8 cellular contexts compared by ENCODE assay signal in genomic region chr7:108569381-108570145, GRCh38. TPM values are rescaled to one million over a fixed set of nuclear protein-coding genes. Genes with fewer than 3 reads are reported as not detected.
DNase-seq lines count a peak whose midpoint lies in the region; ATAC-seq, FAIRE-seq and TF ChIP-seq lines count a peak whose summit lies in the region.

TSS of gene DNAJB9 (plus strand) at chr7:108569874. CDS start at chr7:108571727, 1,853 bp downstream.
A gene with protein sequence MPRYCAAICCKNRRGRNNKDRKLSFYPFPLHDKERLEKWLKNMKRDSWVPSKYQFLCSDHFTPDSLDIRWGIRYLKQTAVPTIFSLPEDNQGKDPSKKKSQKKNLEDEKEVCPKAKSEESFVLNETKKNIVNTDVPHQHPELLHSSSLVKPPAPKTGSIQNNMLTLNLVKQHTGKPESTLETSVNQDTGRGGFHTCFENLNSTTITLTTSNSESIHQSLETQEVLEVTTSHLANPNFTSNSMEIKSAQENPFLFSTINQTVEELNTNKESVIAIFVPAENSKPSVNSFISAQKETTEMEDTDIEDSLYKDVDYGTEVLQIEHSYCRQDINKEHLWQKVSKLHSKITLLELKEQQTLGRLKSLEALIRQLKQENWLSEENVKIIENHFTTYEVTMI (minus strand): TSS chr7:108569706. CDS start chr7:108569569, 137 bp downstream.

- H2AFZ ChIP-seq in keratinocyte (ENCODE audit: control insufficient read depth, low read length), result peak within 1 kb of the TSS; percentile 95

- peak within 1 kb of the TSS; percentile 96 for H3K4me2 ChIP-seq in keratinocyte (ENCODE audit: control insufficient read depth, extremely low read depth, insufficient read depth, low read depth, low read length)

- no peaks in the 10 kb centered on the region for H3K27me3 Mint-ChIP-seq in chondrocyte (ENCODE audit: low read depth)

- dilution Hi-C loops in keratinocyte (cut with MboI; ENCODE audit: extremely low pct_ligation_motif_present, low sequenced_read_pairs), result no loop called here

- peak; percentile 99 for DNase-seq in AG20443 (ENCODE audit: low spot score)
- DNase-seq in NCI-H510A (lab: John Stamatoyannopoulos, UW), result peak; percentile 96
- peak; percentile 99 for DNase-seq in activated CD4-positive, alpha-beta T cell treated with anti-CD3 and anti-CD28 coated beads for 1 hour
- peak; percentile 99 for DNase-seq in chondrocyte (ENCODE audit: low spot score)
- DNase-seq in keratinocyte (ENCODE audit: low read depth, low spot score), result peak; percentile 88
- DNase-seq in stimulated activated CD4-positive, alpha-beta T cell treated with anti-CD3 and anti-CD28 coated beads, Interleukin-15, amount 100 ng/mL, for 1 hour (ENCODE audit: low read depth in 1 of 2, low spot score in 1 of 2), result peak; percentile 95 to 97

- no peaks in the 10 kb centered on the region for H3K9me3 ChIP-seq in keratinocyte (ENCODE audit: control insufficient read depth, low read depth, low read length)

- peak within 1 kb of the TSS; percentile 96 for H3K27ac ChIP-seq in keratinocyte (ENCODE audit: control insufficient read depth, insufficient read depth, low read length)

- H3K36me3 Mint-ChIP-seq in chondrocyte (ENCODE audit: low read depth), result peaks cover 10% of the 10 kb centered on the region

- FAIRE-seq in keratinocyte (lab: Jason Lieb, UNC), result peak; percentile 73

- peaks cover 7% of the 10 kb centered on the region for H4K20me1 ChIP-seq in keratinocyte (ENCODE audit: control insufficient read depth, extremely low read depth, insufficient read depth, low read length)

- peak within 1 kb of the TSS; percentile 100 for H3K27ac Mint-ChIP-seq in chondrocyte (ENCODE audit: unreplicated experiment)

- TF ChIP-seq POLR2A in GM19099 (IDR thresholded peaks at IDR 0.05; ENCODE audit: extremely low read depth, insufficient read length, low read depth), result peak; percentile 88

- H3K36me3 ChIP-seq in keratinocyte (ENCODE audit: control insufficient read depth in 2 of 2, extremely low read depth in 1 of 2, insufficient read depth in 2 of 2, low read length in 2 of 2), result peaks cover 2 to 8% of the 10 kb centered on the region in 2 experiments

- H3K9me1 ChIP-seq in keratinocyte (ENCODE audit: control insufficient read depth, extremely low read depth, insufficient read depth, low read length), result no peaks in the 10 kb centered on the region

- peaks cover 66% of the 10 kb centered on the region for H3K79me2 ChIP-seq in keratinocyte (ENCODE audit: control insufficient read depth, insufficient read depth, low read length)

- H3K9ac ChIP-seq in keratinocyte (ENCODE audit: control insufficient read depth, extremely low read depth, insufficient read depth, low read length), result peak within 1 kb of the TSS; percentile 99

- TF ChIP-seq CTCF in chondrocyte (IDR thresholded peaks at IDR 0.05) (no peak), keratinocyte (optimal IDR thresholded peaks at IDR 0.05 in 1 of 3, IDR thresholded peaks at IDR 0.05 in 1 of 3, conservative IDR thresholded peaks at IDR 0.05 in 1 of 3; ENCODE audit: extremely low read depth in 1 of 3, insufficient read depth in 2 of 3, low read length in 3 of 3) (peak in 1 of 3 experiments; percentile 1)

- H3K4me3 Mint-ChIP-seq in chondrocyte (ENCODE audit: unreplicated experiment), result peak within 1 kb of the TSS; percentile 98

- no peaks in the 10 kb centered on the region for H3K9me3 Mint-ChIP-seq in chondrocyte (ENCODE audit: low read depth)

- H3K4me3 ChIP-seq in keratinocyte (ENCODE audit: control insufficient read depth in 2 of 3, extremely low read depth in 1 of 3, insufficient read depth in 2 of 3, low read depth in 1 of 3, low read length in 3 of 3), result peak within 1 kb of the TSS; percentile 92 to 96 (median 92)

- H3K4me1 Mint-ChIP-seq in chondrocyte (ENCODE audit: low read depth), result peaks cover 49% of the 10 kb centered on the region

- peaks cover 21% of the 10 kb centered on the region for H3K4me1 ChIP-seq in keratinocyte (ENCODE audit: control insufficient read depth, extremely low read depth, insufficient read depth, low read length)

- H3K27me3 ChIP-seq in keratinocyte (ENCODE audit: control insufficient read depth, extremely low read depth, insufficient read depth, low read length), result no peaks in the 10 kb centered on the region

- ATAC-seq in HG03432 (IDR thresholded peaks at IDR 0.05; ENCODE audit: unreplicated experiment), result peak; percentile 94

RNA-seq across cellular contexts. Expression of gene DNAJB9, which starts in this region (rescaled TPM):
- 22.0 to 29.2 TPM (median 29.0 TPM) in 3 replicates for total RNA-seq in chondrocyte
- polyA plus RNA-seq in keratinocyte, result 6.5 to 13.4 TPM (median 8.0 TPM) in 3 replicates
- polyA plus RNA-seq in keratinocyte (2011; ENCODE audit: low read depth), result 14.8 TPM
- 5.3 and 8.6 TPM in 2 replicates for polyA plus RNA-seq in keratinocyte (2011; cell fraction: cytosol; rRNA removed)
- polyA plus RNA-seq in keratinocyte (2011; cell fraction: nucleus; rRNA removed), result 10.0 and 13.7 TPM in 2 replicates
- 14.3 and 24.6 TPM in 2 replicates for polyA plus RNA-seq in keratinocyte (2012; ENCODE audit: low replicate concordance)
- 0.82 to 4.2 TPM (median 2.2 TPM) in 3 replicates for polyA minus RNA-seq in keratinocyte
- 19.8 TPM for polyA minus RNA-seq in keratinocyte (2011; cell fraction: cytosol; rRNA and poly(A)+ RNA removed)
- polyA minus RNA-seq in keratinocyte (2011; cell fraction: nucleus; rRNA and poly(A)+ RNA removed), result 12.9 and 13.2 TPM in 2 replicates

RNA-seq across cellular contexts. Expression of the second gene that starts in this region (rescaled TPM):
- total RNA-seq in chondrocyte, result 22.4 to 31.4 TPM (median 25.9 TPM) in 3 replicates
- polyA plus RNA-seq in keratinocyte, result 4.9 to 9.2 TPM (median 6.6 TPM) in 3 replicates
- polyA plus RNA-seq in keratinocyte (2011; ENCODE audit: low read depth), result 7.1 TPM
- polyA plus RNA-seq in keratinocyte (2011; cell fraction: cytosol; rRNA removed), result 4.6 and 10.8 TPM in 2 replicates
- polyA plus RNA-seq in keratinocyte (2011; cell fraction: nucleus; rRNA removed), result 5.1 and 8.6 TPM in 2 replicates
- polyA plus RNA-seq in keratinocyte (2012; ENCODE audit: low replicate concordance), result 8.8 and 10.5 TPM in 2 replicates
- 2.6 to 10.6 TPM (median 3.7 TPM) in 3 replicates for polyA minus RNA-seq in keratinocyte
- 9.2 TPM for polyA minus RNA-seq in keratinocyte (2011; cell fraction: cytosol; rRNA and poly(A)+ RNA removed)
- polyA minus RNA-seq in keratinocyte (2011; cell fraction: nucleus; rRNA and poly(A)+ RNA removed), result 4.1 and 10.7 TPM in 2 replicates

Comparison
In these comparisons a context has a peak if more than half of its experiments do, and no peak if none do; other contexts are left out.
1. Peak in every context shown above with its lines: DNase-seq, ATAC-seq, H3K4me3 ChIP-seq and H3K27ac ChIP-seq.